In the genomic region with DNA sequence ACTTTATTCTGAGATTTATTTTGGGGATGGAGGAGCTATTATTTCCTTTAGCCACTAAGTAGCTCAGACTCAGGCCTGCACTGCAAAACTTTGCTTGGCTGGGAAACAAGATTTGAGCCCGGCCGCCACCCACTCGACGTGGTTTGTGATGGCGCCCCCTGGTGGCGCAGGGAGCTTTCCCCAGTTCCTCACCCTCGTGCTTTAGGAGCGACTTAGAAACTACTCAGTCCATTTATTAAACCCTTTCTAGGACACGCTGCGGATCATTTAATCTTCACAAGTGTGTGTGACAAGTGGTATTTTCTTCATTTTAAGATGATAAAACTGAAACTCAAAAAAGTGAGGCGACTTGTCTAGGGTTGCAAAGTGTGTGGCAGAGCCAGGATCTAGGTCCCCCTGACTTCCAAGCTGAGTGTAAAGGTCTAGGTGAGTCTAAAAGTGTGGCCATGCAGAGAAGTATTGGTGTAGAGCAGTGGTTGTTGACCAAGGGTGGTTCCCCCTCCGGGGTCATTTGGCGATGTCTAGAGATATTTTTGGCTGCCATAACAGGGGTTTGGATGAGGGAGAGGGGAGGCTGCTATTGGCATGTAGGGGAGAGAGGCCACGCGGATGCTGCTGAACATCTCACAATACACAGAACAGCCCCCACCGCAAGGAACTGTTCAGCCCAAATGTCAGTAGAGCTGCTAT, we compare ENCODE assay signal across 8 cellular contexts. TPM values are rescaled to one million over a fixed set of nuclear protein-coding genes. Genes with fewer than 3 reads are reported as not detected.
DNase-seq lines count a peak whose midpoint lies in the region; ATAC-seq, FAIRE-seq and TF ChIP-seq lines count a peak whose summit lies in the region.

No MANE protein-coding gene starts in this region.

- H3K4me3 Mint-ChIP-seq in activated B cell treated with CpG ODN at 0.5 μM for 24 hours, result no peak overlapping the region

- no peak overlapping the region for H3K4me3 ChIP-seq in bronchial epithelial cell (ENCODE audit: low read depth, low read length)

- CTCF ChIA-PET in activated B cell treated with CpG ODN at 0.5 μM for 24 hours (lab: Charles Lee), result interaction anchor here (0.6 to 3.3 kb wide), 13 partner anchors 11 to 303 kb away, joined by 3 to 32 read pairs (median 6); partner anchors contain the start of gene CEACAM1

- ATAC-seq in activated B cell treated with CpG ODN at 0.5 μM for 24 hours (ENCODE audit: low read depth) (peak; percentile 60), HG03097 (IDR thresholded peaks at IDR 0.05; ENCODE audit: low FRiP score, unreplicated experiment) (no peak)

- H3K27me3 Mint-ChIP-seq in activated B cell treated with CpG ODN at 0.5 μM for 24 hours, result peaks cover 3% of the 10 kb centered on the region

- H3K27ac Mint-ChIP-seq in activated B cell treated with CpG ODN at 0.5 μM for 24 hours, result no peak overlapping the region

- no peaks in the 10 kb centered on the region for H3K27me3 ChIP-seq in bronchial epithelial cell (ENCODE audit: control insufficient read depth, insufficient read depth, low read length)

- FAIRE-seq in bronchial epithelial cell (lab: Jason Lieb, UNC), result no peak

- intact Hi-C loops in activated B cell treated with CpG ODN at 0.5 μM for 24 hours (cut with micrococcal nuclease), result no loop called here

- POLR2A ChIA-PET in activated B cell treated with CpG ODN at 0.5 μM for 24 hours (lab: Charles Lee), result interaction anchor here (1.0 to 1.8 kb wide), 3 partner anchors 16 to 26 kb away, joined by 3 to 6 read pairs (median 5); no protein-coding TSS in a partner anchor

- peaks cover 10% of the 10 kb centered on the region for H3K4me1 Mint-ChIP-seq in activated B cell treated with CpG ODN at 0.5 μM for 24 hours

- H3K36me3 ChIP-seq in bronchial epithelial cell (ENCODE audit: control insufficient read depth, insufficient read depth, low read length), result no peaks in the 10 kb centered on the region

- peak; percentile 56 for TF ChIP-seq CTCF in activated B cell treated with CpG ODN at 0.5 μM for 24 hours (IDR thresholded peaks at IDR 0.05)
- TF ChIP-seq CTCF in bronchial epithelial cell (IDR thresholded peaks at IDR 0.05; ENCODE audit: insufficient read depth, low read length, severe bottlenecking), result peak; percentile 92

- H3K9me3 Mint-ChIP-seq in activated B cell treated with CpG ODN at 0.5 μM for 24 hours, result no peaks in the 10 kb centered on the region

- peak; percentile 17 for DNase-seq in NCI-H2029 (lab: John Stamatoyannopoulos, UW)
- no peak for DNase-seq in NCI-H2029 treated with DMSO at 0.1 percent for 48 hours (lab: John Stamatoyannopoulos, UW)
- peak; percentile 52 for DNase-seq in NCI-H1105 treated with DMSO at 0.1 percent for 48 hours (lab: John Stamatoyannopoulos, UW)
- peak; percentile 68 for DNase-seq in activated B cell treated with CpG ODN at 0.5 μM for 24 hours
- peak; percentile 57 for DNase-seq in bronchial epithelial cell (ENCODE audit: low read depth)
- peak; percentile 71 for DNase-seq in kidney tubule cell (ENCODE audit: low spot score)
- peak; percentile 69 to 81 for DNase-seq in stimulated activated CD4-positive, alpha-beta T cell treated with anti-CD3 and anti-CD28 coated beads, Interleukin-4, amount 100 ng/mL, for 4 hours

- no peaks in the 10 kb centered on the region for H3K36me3 Mint-ChIP-seq in activated B cell treated with CpG ODN at 0.5 μM for 24 hours (ENCODE audit: low read depth)

RNA-seq across cellular contexts. Expression of gene CXCL17, which starts 2.2 kb away (rescaled TPM):
- total RNA-seq in activated B cell treated with CpG ODN at 0.5 μM for 24 hours, result not detected in 2 replicates
- total RNA-seq in bronchial epithelial cell, result 1.1 and 5.8 TPM in 2 replicates

RNA-seq across cellular contexts. Expression of gene LIPE, which starts 13.3 kb away (rescaled TPM):
- total RNA-seq in activated B cell treated with CpG ODN at 0.5 μM for 24 hours, result 37.2 and 37.3 TPM in 2 replicates
- total RNA-seq in bronchial epithelial cell, result 7.6 and 8.6 TPM in 2 replicates

RNA-seq across cellular contexts. Expression of gene CNFN, which starts 50.4 kb away (rescaled TPM):
- total RNA-seq in activated B cell treated with CpG ODN at 0.5 μM for 24 hours (1.00 and 2.4 TPM in 2 replicates), bronchial epithelial cell (1.7 TPM in 1 of 2 replicates, not detected in the other)
